Comparison of ENCODE assay signal across 17 cellular contexts in the genomic region with DNA sequence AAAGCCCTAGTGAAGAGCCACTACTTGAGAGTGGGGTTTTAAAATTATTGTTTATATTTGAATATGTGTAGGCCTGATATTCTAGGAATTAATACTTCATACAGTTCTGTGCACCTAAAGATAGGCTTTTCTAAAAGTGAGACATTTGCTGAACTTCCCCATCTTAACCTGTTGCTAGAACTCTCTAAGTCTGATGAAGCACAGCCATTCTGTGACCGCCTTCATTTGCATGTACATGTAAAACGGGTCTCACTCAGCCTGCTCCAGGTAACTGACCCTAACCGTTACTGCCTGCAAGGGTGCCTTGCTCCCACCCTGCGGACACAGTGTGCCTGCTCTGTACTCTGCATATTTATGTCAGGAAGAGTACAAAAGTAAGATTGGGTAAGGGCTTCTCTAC. TPM values are rescaled to one million over a fixed set of nuclear protein-coding genes. Genes with fewer than 3 reads are reported as not detected.
A peak's percentile ranks its signal among the peaks of the same experiment; 100 is the strongest.
DNase-seq lines count a peak whose midpoint lies in the region; ATAC-seq, FAIRE-seq and TF ChIP-seq lines count a peak whose summit lies in the region.
"Had no signal": no experiment of that assay in that cellular context is flagged by ENCODE, and none has a peak within 500 bp of the region (broad histone marks: within the 10 kb centered on the region; RNA-seq: fewer than 3 reads in every experiment).

No MANE protein-coding gene starts in this region.

- 90 to 94% (median 91%) methylated on average over 4 of the region's 4 CpGs for WGBS in psoas muscle, 3 donors

- FAIRE-seq in GM18507 (lab: Jason Lieb, UNC): peak; percentile 86
- FAIRE-seq: colon, HTR-8/SVneo had no signal

- ATAC-seq in GM21381 (IDR thresholded peaks at IDR 0.05; ENCODE audit: unreplicated experiment) (peak; percentile 74), HG03025 (IDR thresholded peaks at IDR 0.05; ENCODE audit: low FRiP score, unreplicated experiment) (peak; percentile 71), psoas muscle (no peak)
- ATAC-seq: gastroesophageal sphincter, lower lobe of right lung had no signal

- H3K79me2 ChIP-seq in OCI-LY7 (ENCODE audit: insufficient read depth, low read depth, low read length): no peaks in the 10 kb centered on the region

- CTCF ChIA-PET in OCI-LY7 (lab: Charles Lee; ENCODE audit: unreplicated experiment): interaction anchor here (0.8 to 0.9 kb wide), 3 partner anchors 14 to 24 kb away, joined by 3 to 5 read pairs (median 3); no protein-coding TSS in a partner anchor

- H3K36me3 ChIP-seq in OCI-LY7 (ENCODE audit: insufficient read depth, low read length) (peaks cover 37% of the 10 kb centered on the region; the same call in 1 of the 2 replicates), psoas muscle (ENCODE audit: insufficient read depth in 1 of 2, low read depth in 1 of 2) (peaks cover 0 to 21% of the 10 kb centered on the region in 2 donors)

- H3K27me3 ChIP-seq in psoas muscle (ENCODE audit: insufficient read depth in 3 of 3, low read length in 2 of 3): no peaks in the 10 kb centered on the region
- H3K27me3 ChIP-seq: gastroesophageal sphincter had no signal

- POLR2A ChIA-PET in OCI-LY7 (lab: Charles Lee): interaction anchor here (0.7 to 2.3 kb wide), 13 partner anchors 8 to 163 kb away, joined by 3 to 12 read pairs (median 4); no protein-coding TSS in a partner anchor

- no peaks in the 10 kb centered on the region for H3K9me3 ChIP-seq in OCI-LY7 (ENCODE audit: low read length)
- H3K9me3 ChIP-seq in psoas muscle: no peaks in the 10 kb centered on the region
- H3K9me3 ChIP-seq: gastroesophageal sphincter, lower lobe of right lung had no signal

- no peaks in the 10 kb centered on the region for H4K20me1 ChIP-seq in OCI-LY7 (ENCODE audit: insufficient read depth, low read length)

- BruUV-seq in OCI-LY7 (replicated peaks; lab: Mats Ljungman, UMichigan): no TSS peak

- no peak for TF ChIP-seq CTCF in OCI-LY7 (conservative IDR thresholded peaks at IDR 0.05; ENCODE audit: low read length)
- no peak for TF ChIP-seq CTCF in psoas muscle (IDR thresholded peaks at IDR 0.05)

- peaks cover 62% of the 10 kb centered on the region for H3K4me1 ChIP-seq in OCI-LY7 (ENCODE audit: insufficient read depth, low read length, poor library complexity, severe bottlenecking)
- H3K4me1 ChIP-seq in psoas muscle: peaks cover 7% of the 10 kb centered on the region
- H3K4me1 ChIP-seq: gastroesophageal sphincter, lower lobe of right lung had no signal

- H3K4me3 ChIP-seq in OCI-LY7 (ENCODE audit: low read depth, low read length, poor library complexity, severe bottlenecking) (peak overlapping the region; percentile 10), psoas muscle (no peak overlapping the region)
- H3K4me3 ChIP-seq: gastroesophageal sphincter, lower lobe of right lung had no signal

- DNase-seq in GM18507 (ENCODE audit: extremely low spot score, insufficient read length, low read depth) (no peak), OCI-LY7 (ENCODE audit: low spot score) (peak; percentile 87), hippocampal formation (lab: John Stamatoyannopoulos, UW) (no peak), psoas muscle (no peak), activated T-cell treated with anti-CD3 and anti-CD28 coated beads for 4 hours (no peak), HT-29 (ENCODE audit: low spot score) (no peak)
- DNase-seq: activated naive CD4-positive, alpha-beta T cell treated with anti-CD3 and anti-CD28 coated beads, Interleukin-2, amount 10 ng/mL, durations not matched to agents 7 days and 5 days; lower lobe of right lung; NCI-H2081; retina; Right ventricle myocardium superior had no signal

- H3K27ac ChIP-seq in OCI-LY7 (ENCODE audit: low read depth, low read length, poor library complexity, severe bottlenecking) (peak overlapping the region; percentile 77), psoas muscle (no peak overlapping the region)
- H3K27ac ChIP-seq: gastroesophageal sphincter, lower lobe of right lung had no signal

- peak overlapping the region; percentile 59 for H3K4me2 ChIP-seq in OCI-LY7 (ENCODE audit: low read length)

- no peaks in the 10 kb centered on the region for H3K9me2 ChIP-seq in OCI-LY7 (ENCODE audit: insufficient read depth, low read length)

- intact Hi-C loops in OCI-LY7 (cut with micrococcal nuclease; ENCODE audit: unreplicated experiment): no loop called here
- intact Hi-C loops in psoas muscle (cut with DNase I): no loop called here

- no peak overlapping the region; the same call in 1 of the 2 replicates for H2AFZ ChIP-seq in OCI-LY7 (ENCODE audit: low read length)

RNA-seq across cellular contexts. Expression of a gene that starts 44.3 kb away (rescaled TPM):
- total RNA-seq in OCI-LY7 (2014; rRNA removed; shearing (Covaris generic)): 143 and 189 TPM in 2 replicates
- total RNA-seq in OCI-LY7 (2022) (281 and 291 TPM in 2 replicates), psoas muscle (under 1 TPM; 0.08 to 0.59 (median 0.43) TPM)
- under 1 TPM; 0.03 to 0.53 (median 0.08) TPM for polyA plus RNA-seq in psoas muscle
- not detected in 2 replicates for total RNA-seq in HT-29 (2014; rRNA removed; shearing (Covaris generic))
- polyA plus RNA-seq: BJ had no signal

RNA-seq across cellular contexts. Expression of a gene that starts 54.9 kb away (rescaled TPM):
- total RNA-seq in OCI-LY7 (2014; rRNA removed; shearing (Covaris generic)): 133 and 149 TPM in 2 replicates
- total RNA-seq in OCI-LY7 (2022): 171 and 215 TPM in 2 replicates
- 10 to 100 TPM; 42.5 to 54.4 (median 50.2) TPM for total RNA-seq in psoas muscle
- polyA plus RNA-seq in psoas muscle: 10 to 100 TPM; 31.6 to 58.0 (median 49.7) TPM
- total RNA-seq in HT-29 (2014; rRNA removed; shearing (Covaris generic)): 14.4 and 19.3 TPM in 2 replicates

Comparison
In these comparisons a context has a peak if more than half of its experiments do, and no peak if none do; other contexts are left out.
1. ATAC-seq: peak in GM21381 (single experiment) and HG03025 (single experiment); none in psoas muscle (0 of 4).
2. RNA of a gene that starts 44.3 kb away (total RNA-seq): 143 to 291 TPM in OCI-LY7; 0.08 to 0.59 TPM in psoas muscle and not detected in HT-29; every median in the first group is over 10 times any median in the second.